1 cellular context compared by ENCODE assay signal in genomic region chr6:107820571-107821261, GRCh38.
TF ChIP-seq lines count a peak whose summit lies in the region.

No MANE protein-coding gene starts in this region.

TF ChIP-seq in HEK293, 187 proteins besides CTCF, POLR2A, EP300 and RAD21 (continues in another document):
- TF ChIP-seq, protein P1, sequence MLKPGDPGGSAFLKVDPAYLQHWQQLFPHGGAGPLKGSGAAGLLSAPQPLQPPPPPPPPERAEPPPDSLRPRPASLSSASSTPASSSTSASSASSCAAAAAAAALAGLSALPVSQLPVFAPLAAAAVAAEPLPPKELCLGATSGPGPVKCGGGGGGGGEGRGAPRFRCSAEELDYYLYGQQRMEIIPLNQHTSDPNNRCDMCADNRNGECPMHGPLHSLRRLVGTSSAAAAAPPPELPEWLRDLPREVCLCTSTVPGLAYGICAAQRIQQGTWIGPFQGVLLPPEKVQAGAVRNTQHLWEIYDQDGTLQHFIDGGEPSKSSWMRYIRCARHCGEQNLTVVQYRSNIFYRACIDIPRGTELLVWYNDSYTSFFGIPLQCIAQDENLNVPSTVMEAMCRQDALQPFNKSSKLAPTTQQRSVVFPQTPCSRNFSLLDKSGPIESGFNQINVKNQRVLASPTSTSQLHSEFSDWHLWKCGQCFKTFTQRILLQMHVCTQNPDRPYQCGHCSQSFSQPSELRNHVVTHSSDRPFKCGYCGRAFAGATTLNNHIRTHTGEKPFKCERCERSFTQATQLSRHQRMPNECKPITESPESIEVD (tag by site-specific recombination; IDR thresholded peaks at IDR 0.05) = peak; percentile 96
- TF ChIP-seq ZNF510 (tag by site-specific recombination; IDR thresholded peaks at IDR 0.05; ENCODE audit: insufficient replicate concordance) = no peak
- peak; percentile 57; the same call in 1 of the 2 replicates for TF ChIP-seq ZXDB (tag by site-specific recombination; IDR thresholded peaks at IDR 0.05)
- TF ChIP-seq ZNF311 (tag by site-specific recombination; IDR thresholded peaks at IDR 0.05; ENCODE audit: borderline replicate concordance) = no peak
- no peak for TF ChIP-seq ZFP69B (tag by site-specific recombination; IDR thresholded peaks at IDR 0.05)
- TF ChIP-seq PRDM4 (tag by site-specific recombination; IDR thresholded peaks at IDR 0.05) = peak; percentile 64; the same call in 1 of the 2 replicates
- TF ChIP-seq ZNF19 (tag by site-specific recombination; IDR thresholded peaks at IDR 0.05; ENCODE audit: low read depth) = no peak
- no peak for TF ChIP-seq ZNF677 (tag by site-specific recombination; IDR thresholded peaks at IDR 0.05)
- TF ChIP-seq ZNF555 (tag by site-specific recombination; conservative IDR thresholded peaks at IDR 0.05) = no peak
- TF ChIP-seq ZNF670 (tag by site-specific recombination; IDR thresholded peaks at IDR 0.05; ENCODE audit: low read depth) = no peak
- TF ChIP-seq ZNF292 (tag by site-specific recombination; IDR thresholded peaks at IDR 0.05; ENCODE audit: borderline replicate concordance, low read depth) = no peak
- TF ChIP-seq ZNF48 (tag by site-specific recombination; IDR thresholded peaks at IDR 0.05) = no peak
- no peak for TF ChIP-seq HOXA7 (CRISPR knock-in tag; IDR thresholded peaks at IDR 0.05; ENCODE audit: borderline replicate concordance)
- peak; percentile 87 for TF ChIP-seq PRDM10 (tag by site-specific recombination; IDR thresholded peaks at IDR 0.05)
- TF ChIP-seq ZNF571 (tag by site-specific recombination; IDR thresholded peaks at IDR 0.05) = no peak
- no peak for TF ChIP-seq ZNF768 (tag by site-specific recombination; IDR thresholded peaks at IDR 0.05)
- no peak for TF ChIP-seq ZNF610 (tag by site-specific recombination; IDR thresholded peaks at IDR 0.05; ENCODE audit: borderline replicate concordance)
- TF ChIP-seq ZNF140 (tag by site-specific recombination; IDR thresholded peaks at IDR 0.05) = no peak
- 0 out of 2 replicates have a peak, but pooled peaks have one; percentile 23 for TF ChIP-seq ZEB2 (tag by site-specific recombination; IDR thresholded peaks at IDR 0.05)
- TF ChIP-seq SP7 (tag by site-specific recombination; IDR thresholded peaks at IDR 0.05) = peak; percentile 99
- no peak for TF ChIP-seq ZNF148 (tag by site-specific recombination; IDR thresholded peaks at IDR 0.05; ENCODE audit: borderline replicate concordance)
- no peak for TF ChIP-seq ZBTB10 (tag by site-specific recombination; IDR thresholded peaks at IDR 0.05)
- no peak for TF ChIP-seq ZNF423 (tag by site-specific recombination; IDR thresholded peaks at IDR 0.05)
- no peak for TF ChIP-seq ZFP41 (tag by site-specific recombination; IDR thresholded peaks at IDR 0.05; ENCODE audit: borderline replicate concordance)
- no peak for TF ChIP-seq ZNF747 (tag by site-specific recombination; IDR thresholded peaks at IDR 0.05)
- no peak for TF ChIP-seq ZNF791 (tag by site-specific recombination; IDR thresholded peaks at IDR 0.05)
- no peak for TF ChIP-seq ZNF146 (tag by site-specific recombination; IDR thresholded peaks at IDR 0.05)
- 0 out of 2 replicates have a peak, but pooled peaks have one; percentile 49 for TF ChIP-seq OVOL3 (tag by site-specific recombination; IDR thresholded peaks at IDR 0.05)
- TF ChIP-seq ZNF701 (tag by site-specific recombination; IDR thresholded peaks at IDR 0.05) = no peak
- TF ChIP-seq ZNF529 (tag by site-specific recombination; IDR thresholded peaks at IDR 0.05; ENCODE audit: insufficient replicate concordance) = no peak
- TF ChIP-seq ZNF16 (tag by site-specific recombination; IDR thresholded peaks at IDR 0.05; ENCODE audit: low read depth) = no peak; the same call in 1 of the 2 replicates
- TF ChIP-seq ZNF221 (tag by site-specific recombination; IDR thresholded peaks at IDR 0.05; ENCODE audit: borderline replicate concordance) = no peak
- TF ChIP-seq PRDM1 (tag by site-specific recombination; IDR thresholded peaks at IDR 0.05) = peak; percentile 86
- no peak for TF ChIP-seq ZNF175 (tag by site-specific recombination; IDR thresholded peaks at IDR 0.05)
- peak; percentile 38; the same call in 1 of the 2 replicates for TF ChIP-seq MZF1 (tag by site-specific recombination; IDR thresholded peaks at IDR 0.05; ENCODE audit: borderline replicate concordance)
- TF ChIP-seq ZNF777 (tag by site-specific recombination; IDR thresholded peaks at IDR 0.05; ENCODE audit: borderline replicate concordance) = no peak
- no peak for TF ChIP-seq KLF1 (tag by site-specific recombination; IDR thresholded peaks at IDR 0.05)
- no peak for TF ChIP-seq ZNF654 (tag by site-specific recombination; IDR thresholded peaks at IDR 0.05; ENCODE audit: low read depth)
- peak; percentile 52; the same call in 1 of the 2 replicates for TF ChIP-seq ZBTB48 (tag by site-specific recombination; IDR thresholded peaks at IDR 0.05)
- TF ChIP-seq, protein P2, sequence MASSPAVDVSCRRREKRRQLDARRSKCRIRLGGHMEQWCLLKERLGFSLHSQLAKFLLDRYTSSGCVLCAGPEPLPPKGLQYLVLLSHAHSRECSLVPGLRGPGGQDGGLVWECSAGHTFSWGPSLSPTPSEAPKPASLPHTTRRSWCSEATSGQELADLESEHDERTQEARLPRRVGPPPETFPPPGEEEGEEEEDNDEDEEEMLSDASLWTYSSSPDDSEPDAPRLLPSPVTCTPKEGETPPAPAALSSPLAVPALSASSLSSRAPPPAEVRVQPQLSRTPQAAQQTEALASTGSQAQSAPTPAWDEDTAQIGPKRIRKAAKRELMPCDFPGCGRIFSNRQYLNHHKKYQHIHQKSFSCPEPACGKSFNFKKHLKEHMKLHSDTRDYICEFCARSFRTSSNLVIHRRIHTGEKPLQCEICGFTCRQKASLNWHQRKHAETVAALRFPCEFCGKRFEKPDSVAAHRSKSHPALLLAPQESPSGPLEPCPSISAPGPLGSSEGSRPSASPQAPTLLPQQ (tag by site-specific recombination; IDR thresholded peaks at IDR 0.05) = peak; percentile 62; the same call in 1 of the 2 replicates
- no peak for TF ChIP-seq ZNF114 (tag by site-specific recombination; IDR thresholded peaks at IDR 0.05)
- TF ChIP-seq ZNF274 (IDR thresholded peaks at IDR 0.05; ENCODE audit: low read length) = no peak
- no peak for TF ChIP-seq ZNF274 (tag by site-specific recombination; IDR thresholded peaks at IDR 0.05; ENCODE audit: borderline replicate concordance)
- TF ChIP-seq ZNF341 (tag by site-specific recombination; IDR thresholded peaks at IDR 0.05; ENCODE audit: low read depth) = no peak
- TF ChIP-seq ZBTB8A (tag by site-specific recombination; IDR thresholded peaks at IDR 0.05) = peak; percentile 90
- TF ChIP-seq MYNN (tag by site-specific recombination; IDR thresholded peaks at IDR 0.05; ENCODE audit: borderline replicate concordance) = no peak
- no peak for TF ChIP-seq HOXD13 (CRISPR knock-in tag; IDR thresholded peaks at IDR 0.05; ENCODE audit: borderline replicate concordance)
- no peak for TF ChIP-seq ZSCAN16 (tag by site-specific recombination; IDR thresholded peaks at IDR 0.05)
- TF ChIP-seq ZNF707 (tag by site-specific recombination; IDR thresholded peaks at IDR 0.05) = no peak
- no peak for TF ChIP-seq ZNF248 (tag by site-specific recombination; IDR thresholded peaks at IDR 0.05)
- no peak for TF ChIP-seq ZSCAN4 (tag by site-specific recombination; IDR thresholded peaks at IDR 0.05)
- peak; percentile 86 for TF ChIP-seq GLIS1 (tag by site-specific recombination; IDR thresholded peaks at IDR 0.05)
- peak; percentile 64 for TF ChIP-seq ZNF366 (tag by site-specific recombination; conservative IDR thresholded peaks at IDR 0.05)
- no peak for TF ChIP-seq YY2 (tag by site-specific recombination; IDR thresholded peaks at IDR 0.05)
